In genomic region chr14:96592591-96593388, GRCh38 we compare ENCODE assay signal across 8 cellular contexts.
A peak's percentile ranks its signal among the peaks of the same experiment; 100 is the strongest.
DNase-seq lines count a peak whose midpoint lies in the region; ATAC-seq and TF ChIP-seq lines count a peak whose summit lies in the region.

No MANE protein-coding gene starts in this region.

- H3K36me3 ChIP-seq in colonic mucosa (no peaks in the 10 kb centered on the region), lung (ENCODE audit: control insufficient read depth in 2 of 2, insufficient read depth in 2 of 2, low read length in 2 of 2) (no peaks in the 10 kb centered on the region)

- peaks cover 8% of the 10 kb centered on the region for H3K27me3 ChIP-seq in colonic mucosa
- H3K27me3 ChIP-seq in lung (ENCODE audit: control insufficient read depth, insufficient read depth) = peaks cover 2% of the 10 kb centered on the region

- H3K4me1 ChIP-seq in colonic mucosa (no peaks in the 10 kb centered on the region), lung (ENCODE audit: control insufficient read depth in 2 of 2, insufficient read depth in 2 of 2, low read length in 2 of 2) (peaks cover 0 to 11% of the 10 kb centered on the region in 2 donors)

- 6 to 8% methylated on average over 54 of the region's 54 CpGs for WGBS in lung, 2 donors

- no peaks in the 10 kb centered on the region for H3K9me3 ChIP-seq in colonic mucosa
- H3K9me3 ChIP-seq in lung (ENCODE audit: control insufficient read depth in 2 of 2, insufficient read depth in 1 of 2, low read length in 1 of 2) = peaks cover 0 to 2% of the 10 kb centered on the region in 2 donors

- H3K4me3 ChIP-seq in colonic mucosa (peak overlapping the region; percentile 30), lung (no peak overlapping the region)

- ATAC-seq in GM18868 (IDR thresholded peaks at IDR 0.05; ENCODE audit: unreplicated experiment) = peak; percentile 79
- peak; percentile 74 for ATAC-seq in HG03135 (IDR thresholded peaks at IDR 0.05; ENCODE audit: unreplicated experiment)
- peak; percentile 77 for ATAC-seq in lung (ENCODE audit: insufficient read depth, low FRiP score)

- intact Hi-C loops in colonic mucosa (cut with DNase I) = no loop called here

- no peak overlapping the region for H3K9ac ChIP-seq in colonic mucosa (ENCODE audit: low read depth in 2 of 2, low read length in 2 of 2)

- H3K27ac ChIP-seq in colonic mucosa (no peak overlapping the region), lung (ENCODE audit: low read depth in 1 of 2, low read length in 1 of 2) (no peak overlapping the region)

- TF ChIP-seq CTCF in colonic mucosa (IDR thresholded peaks at IDR 0.05) (no peak), lung (IDR thresholded peaks at IDR 0.05; ENCODE audit: control extremely low read depth, extremely low read depth) (no peak)

- DNase-seq in activated CD4-positive, alpha-beta T cell treated with anti-CD3 and anti-CD28 coated beads for 48 hours = peak; percentile 75
- peak; percentile 54 for DNase-seq in colonic mucosa
- no peak for DNase-seq in lung (ENCODE audit: low spot score)
- peak; percentile 54 to 55 for DNase-seq in stimulated activated CD8-positive, alpha-beta memory T cell treated with anti-CD3 and anti-CD28 coated beads, Interleukin-15, amount 100 ng/mL, for 48 hours (ENCODE audit: low read depth in 2 of 2)
- DNase-seq in NCI-H187 (lab: John Stamatoyannopoulos, UW) = no peak
- DNase-seq in cerebellar nuclear complex (lab: John Stamatoyannopoulos, UW) = no peak

Comparison
In these comparisons a context has a peak if more than half of its experiments do, and no peak if none do; other contexts are left out.
1. DNase-seq: peak in activated CD4-positive, alpha-beta T cell treated with anti-CD3 and anti-CD28 coated beads for 48 hours (single experiment), colonic mucosa (single experiment) and stimulated activated CD8-positive, alpha-beta memory T cell treated with anti-CD3 and anti-CD28 coated beads, Interleukin-15, amount 100 ng/mL, for 48 hours (2 of 2); none in lung (single experiment), NCI-H187 (0 of 2) and cerebellar nuclear complex (0 of 2).
2. Peak in every context shown above with its lines, with median percentiles within 50 percentile points of each other: ATAC-seq.